8 cellular contexts compared by ENCODE assay signal in genomic region chr10:7561216-7561893, GRCh38.
DNase-seq lines count a peak whose midpoint lies in the region; ATAC-seq, FAIRE-seq and TF ChIP-seq lines count a peak whose summit lies in the region.

No MANE protein-coding gene starts in this region.

- CTCF ChIA-PET in HepG2 (lab: Yijun Ruan, JAX; ENCODE audit: low intra/inter-chr PET ratio, low total read pairs) = interaction anchor here (1.2 kb wide), 1 partner anchor 36 kb away, joined by 4 read pairs; no protein-coding TSS in a partner anchor

- H3K27me3 ChIP-seq in colonic mucosa = no peaks in the 10 kb centered on the region
- no peaks in the 10 kb centered on the region for H3K27me3 ChIP-seq in HepG2 (ENCODE audit: control insufficient read depth in 1 of 2, insufficient read depth in 2 of 2, low read length in 2 of 2)
- H3K27me3 ChIP-seq in smooth muscle cell (ENCODE audit: low read depth) = no peaks in the 10 kb centered on the region

- in situ Hi-C loops in HepG2 (cut with HindIII; ENCODE audit: extremely low pct_ligation_motif_present, low pct_unique_long_range_greater_than_20kb) = no loop called here

- H3K36me3 ChIP-seq in colonic mucosa (no peaks in the 10 kb centered on the region), HepG2 (replicated peaks in 1 of 2; ENCODE audit: control insufficient read depth in 1 of 2, insufficient read depth in 2 of 2, low read length in 2 of 2) (no peaks in the 10 kb centered on the region), smooth muscle cell (ENCODE audit: low read depth) (no peaks in the 10 kb centered on the region)

- H3K27ac ChIP-seq in colonic mucosa (no peak overlapping the region), HepG2 (ENCODE audit: extremely low read length, insufficient read depth, low read length) (no peak overlapping the region), smooth muscle cell (ENCODE audit: low read depth) (no peak overlapping the region)

- intact Hi-C loops in colonic mucosa (cut with DNase I) = no loop called here
- intact Hi-C loops in HepG2 (cut with micrococcal nuclease; ENCODE audit: unreplicated experiment) = loop anchor here (2.0 kb wide), 1 partner anchor 29 kb away; no protein-coding TSS in a partner anchor

- H4K20me1 ChIP-seq in HepG2 (ENCODE audit: insufficient read depth, low read length) (no peaks in the 10 kb centered on the region), smooth muscle cell (ENCODE audit: low read depth) (no peaks in the 10 kb centered on the region)

- peak; percentile 95 for ATAC-seq in HepG2

- no peak for TF ChIP-seq EP300 in HepG2 (IDR thresholded peaks at IDR 0.05; ENCODE audit: low read depth in 2 of 2, low read length in 2 of 2)
- no peak for TF ChIP-seq EP300 in HepG2 (CRISPR knock-in tag; IDR thresholded peaks at IDR 0.05; ENCODE audit: borderline replicate concordance)

- under 1% methylated on average over 18 of the region's 19 CpGs for WGBS in HepG2 (ENCODE audit: low lambda C conversion rate)
- WGBS in smooth muscle cell (ENCODE audit: low lambda C conversion rate) = 46% methylated on average over 19 of the region's 19 CpGs

- TF ChIP-seq POLR2A in HepG2 (IDR thresholded peaks at IDR 0.05; ENCODE audit: insufficient read depth in 1 of 2, low read depth in 2 of 2, low read length in 2 of 2) = no peak

- no peak overlapping the region for H3K9ac ChIP-seq in colonic mucosa (ENCODE audit: low read depth in 2 of 2, low read length in 2 of 2)
- H3K9ac ChIP-seq in HepG2 (ENCODE audit: insufficient read depth, low read depth, low read length) = peak overlapping the region; percentile 9; the same call in 1 of the 2 replicates
- H3K9ac ChIP-seq in smooth muscle cell (ENCODE audit: low read depth) = no peak overlapping the region

- H2AFZ ChIP-seq in HepG2 (ENCODE audit: low read length) = no peak overlapping the region
- H2AFZ ChIP-seq in smooth muscle cell (ENCODE audit: low read depth) = no peak overlapping the region

- TF ChIP-seq RAD21 in HepG2 (CRISPR knock-in tag; IDR thresholded peaks at IDR 0.05) = no peak

- POLR2A ChIA-PET in HepG2 (lab: Yijun Ruan, JAX) = interaction anchor here (0.8 to 1.6 kb wide), 9 partner anchors 10 to 141 kb away, joined by 3 to 14 read pairs (median 6); partner anchors contain the start of gene ITIH2

- no peaks in the 10 kb centered on the region for H3K79me2 ChIP-seq in HepG2 (ENCODE audit: insufficient read depth, low read length)
- H3K79me2 ChIP-seq in smooth muscle cell (ENCODE audit: low read depth) = no peaks in the 10 kb centered on the region

- H3K4me1 ChIP-seq in colonic mucosa (no peaks in the 10 kb centered on the region), HepG2 (ENCODE audit: insufficient read depth, low read length) (peaks cover 27% of the 10 kb centered on the region), smooth muscle cell (ENCODE audit: low read depth) (peaks cover 17% of the 10 kb centered on the region)

- DNase-seq in LNCaP clone FGC (ENCODE audit: low read depth) (peak; percentile 93), colonic mucosa (peak; percentile 25), HepG2 (ENCODE audit: low spot score) (peak; percentile 49), smooth muscle cell (lab: John Stamatoyannopoulos, UW; ENCODE audit: unreplicated experiment) (no peak), SIG-M5 treated with dmso at 0.1 percent for 504 hours (lab: John Stamatoyannopoulos, UW; ENCODE audit: unreplicated experiment) (no peak), AG08396 (ENCODE audit: low spot score) (no peak), cerebellum (ENCODE audit: low spot score) (no peak)
- DNase-seq in activated naive CD4-positive, alpha-beta T cell (lab: John Stamatoyannopoulos, UW) = no peak

- peak; percentile 40 for FAIRE-seq in HepG2 (lab: Jason Lieb, UNC)

- H3K4me2 ChIP-seq in HepG2 (ENCODE audit: low read depth, low read length) = peak overlapping the region; percentile 92
- peak overlapping the region; percentile 19 for H3K4me2 ChIP-seq in smooth muscle cell

- TF ChIP-seq CTCF in LNCaP clone FGC (IDR thresholded peaks at IDR 0.05; ENCODE audit: control insufficient read depth, extremely low read depth, insufficient read depth) (0 out of 2 replicates have a peak, but pooled peaks have one; percentile 16), colonic mucosa (IDR thresholded peaks at IDR 0.05) (no peak), HepG2 (CRISPR knock-in tag; IDR thresholded peaks at IDR 0.05) (peak; percentile 46), smooth muscle cell (IDR thresholded peaks at IDR 0.05; ENCODE audit: borderline replicate concordance, insufficient read depth, poor library complexity, severe bottlenecking) (no peak)

- no peak overlapping the region for H3K4me3 ChIP-seq in LNCaP clone FGC (ENCODE audit: low read depth, low read length)
- no peak overlapping the region for H3K4me3 ChIP-seq in colonic mucosa
- H3K4me3 ChIP-seq in HepG2 (replicated peaks in 1 of 3; ENCODE audit: insufficient read depth in 1 of 3, low read depth in 2 of 3, low read length in 3 of 3) = peak overlapping the region; percentile 7 to 56 (median 15)
- no peak overlapping the region for H3K4me3 ChIP-seq in smooth muscle cell

- H3K9me3 ChIP-seq in colonic mucosa (no peaks in the 10 kb centered on the region), HepG2 (ENCODE audit: low read length) (no peaks in the 10 kb centered on the region), smooth muscle cell (replicated peaks; ENCODE audit: low read depth) (no peaks in the 10 kb centered on the region)

- no TSS peak for BruUV-seq in HepG2 (replicated peaks; lab: Mats Ljungman, UMichigan)

- H3F3A ChIP-seq in smooth muscle cell (ENCODE audit: low read depth) = no peaks in the 10 kb centered on the region

TF ChIP-seq in HepG2, 621 proteins besides CTCF, POLR2A, EP300 and RAD21 (continues in another document):
- TF ChIP-seq, protein P1, sequence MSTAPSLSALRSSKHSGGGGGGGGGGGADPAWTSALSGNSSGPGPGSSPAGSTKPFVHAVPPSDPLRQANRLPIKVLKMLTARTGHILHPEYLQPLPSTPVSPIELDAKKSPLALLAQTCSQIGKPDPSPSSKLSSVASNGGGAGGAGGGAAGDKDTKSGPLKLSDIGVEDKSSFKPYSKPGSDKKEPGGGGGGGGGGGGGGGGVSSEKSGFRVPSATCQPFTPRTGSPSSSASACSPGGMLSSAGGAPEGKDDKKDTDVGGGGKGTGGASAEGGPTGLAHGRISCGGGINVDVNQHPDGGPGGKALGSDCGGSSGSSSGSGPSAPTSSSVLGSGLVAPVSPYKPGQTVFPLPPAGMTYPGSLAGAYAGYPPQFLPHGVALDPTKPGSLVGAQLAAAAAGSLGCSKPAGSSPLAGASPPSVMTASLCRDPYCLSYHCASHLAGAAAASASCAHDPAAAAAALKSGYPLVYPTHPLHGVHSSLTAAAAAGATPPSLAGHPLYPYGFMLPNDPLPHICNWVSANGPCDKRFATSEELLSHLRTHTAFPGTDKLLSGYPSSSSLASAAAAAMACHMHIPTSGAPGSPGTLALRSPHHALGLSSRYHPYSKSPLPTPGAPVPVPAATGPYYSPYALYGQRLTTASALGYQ (CRISPR knock-in tag; IDR thresholded peaks at IDR 0.05) = no peak
- TF ChIP-seq RXRB (CRISPR knock-in tag; IDR thresholded peaks at IDR 0.05; ENCODE audit: borderline replicate concordance) = 0 out of 2 replicates have a peak, but pooled peaks have one; percentile 7
- no peak for TF ChIP-seq ZNF605 (CRISPR knock-in tag; IDR thresholded peaks at IDR 0.05)
- no peak for TF ChIP-seq ZNF3 (CRISPR knock-in tag; IDR thresholded peaks at IDR 0.05)
- no peak for TF ChIP-seq PCBP1 (IDR thresholded peaks at IDR 0.05; ENCODE audit: borderline replicate concordance, low read depth, low read length)
- no peak for TF ChIP-seq MIXL1 (CRISPR knock-in tag; IDR thresholded peaks at IDR 0.05)
- TF ChIP-seq KLF9 (CRISPR knock-in tag; IDR thresholded peaks at IDR 0.05; ENCODE audit: low read depth) = no peak
- no peak for TF ChIP-seq MYC (CRISPR knock-in tag; IDR thresholded peaks at IDR 0.05; ENCODE audit: borderline replicate concordance)
- TF ChIP-seq, protein P2, sequence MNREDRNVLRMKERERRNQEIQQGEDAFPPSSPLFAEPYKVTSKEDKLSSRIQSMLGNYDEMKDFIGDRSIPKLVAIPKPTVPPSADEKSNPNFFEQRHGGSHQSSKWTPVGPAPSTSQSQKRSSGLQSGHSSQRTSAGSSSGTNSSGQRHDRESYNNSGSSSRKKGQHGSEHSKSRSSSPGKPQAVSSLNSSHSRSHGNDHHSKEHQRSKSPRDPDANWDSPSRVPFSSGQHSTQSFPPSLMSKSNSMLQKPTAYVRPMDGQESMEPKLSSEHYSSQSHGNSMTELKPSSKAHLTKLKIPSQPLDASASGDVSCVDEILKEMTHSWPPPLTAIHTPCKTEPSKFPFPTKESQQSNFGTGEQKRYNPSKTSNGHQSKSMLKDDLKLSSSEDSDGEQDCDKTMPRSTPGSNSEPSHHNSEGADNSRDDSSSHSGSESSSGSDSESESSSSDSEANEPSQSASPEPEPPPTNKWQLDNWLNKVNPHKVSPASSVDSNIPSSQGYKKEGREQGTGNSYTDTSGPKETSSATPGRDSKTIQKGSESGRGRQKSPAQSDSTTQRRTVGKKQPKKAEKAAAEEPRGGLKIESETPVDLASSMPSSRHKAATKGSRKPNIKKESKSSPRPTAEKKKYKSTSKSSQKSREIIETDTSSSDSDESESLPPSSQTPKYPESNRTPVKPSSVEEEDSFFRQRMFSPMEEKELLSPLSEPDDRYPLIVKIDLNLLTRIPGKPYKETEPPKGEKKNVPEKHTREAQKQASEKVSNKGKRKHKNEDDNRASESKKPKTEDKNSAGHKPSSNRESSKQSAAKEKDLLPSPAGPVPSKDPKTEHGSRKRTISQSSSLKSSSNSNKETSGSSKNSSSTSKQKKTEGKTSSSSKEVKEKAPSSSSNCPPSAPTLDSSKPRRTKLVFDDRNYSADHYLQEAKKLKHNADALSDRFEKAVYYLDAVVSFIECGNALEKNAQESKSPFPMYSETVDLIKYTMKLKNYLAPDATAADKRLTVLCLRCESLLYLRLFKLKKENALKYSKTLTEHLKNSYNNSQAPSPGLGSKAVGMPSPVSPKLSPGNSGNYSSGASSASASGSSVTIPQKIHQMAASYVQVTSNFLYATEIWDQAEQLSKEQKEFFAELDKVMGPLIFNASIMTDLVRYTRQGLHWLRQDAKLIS (CRISPR knock-in tag; IDR thresholded peaks at IDR 0.05) = no peak
- 0 out of 2 replicates have a peak, but pooled peaks have one; percentile 17 for TF ChIP-seq ZFY (CRISPR knock-in tag; IDR thresholded peaks at IDR 0.05)
- no peak for TF ChIP-seq DPF2 (CRISPR knock-in tag; IDR thresholded peaks at IDR 0.05; ENCODE audit: borderline replicate concordance, low read depth)
- no peak for TF ChIP-seq JUN (CRISPR knock-in tag; IDR thresholded peaks at IDR 0.05)
- TF ChIP-seq SALL1 (CRISPR knock-in tag; IDR thresholded peaks at IDR 0.05) = 0 out of 2 replicates have a peak, but pooled peaks have one; percentile 33
- no peak for TF ChIP-seq SRSF9 (IDR thresholded peaks at IDR 0.05; ENCODE audit: borderline replicate concordance, insufficient read depth, low read depth, low read length, poor library complexity, severe bottlenecking)
- TF ChIP-seq MAF1 (CRISPR knock-in tag; IDR thresholded peaks at IDR 0.05; ENCODE audit: borderline replicate concordance) = no peak
- TF ChIP-seq ASH2L (IDR thresholded peaks at IDR 0.05; ENCODE audit: insufficient read length, low read depth, low read length) = no peak

Comparison
In these comparisons a context has a peak if more than half of its experiments do, and no peak if none do; other contexts are left out.
1. DNase-seq: peak in LNCaP clone FGC (single experiment), colonic mucosa (single experiment) and HepG2 (single experiment); none in smooth muscle cell (single experiment), activated naive CD4-positive, alpha-beta T cell (0 of 4), SIG-M5 treated with dmso at 0.1 percent for 504 hours (single experiment), AG08396 (single experiment) and cerebellum (single experiment).
2. H3K4me3 ChIP-seq: peak in HepG2 (3 of 3); none in LNCaP clone FGC (single experiment), colonic mucosa (single experiment) and smooth muscle cell (single experiment).
3. CTCF ChIP-seq: peak in LNCaP clone FGC (single experiment) and HepG2 (single experiment); none in colonic mucosa (single experiment) and smooth muscle cell (single experiment).